Comparison of ENCODE assay signal across 8 cellular contexts in the genomic region with DNA sequence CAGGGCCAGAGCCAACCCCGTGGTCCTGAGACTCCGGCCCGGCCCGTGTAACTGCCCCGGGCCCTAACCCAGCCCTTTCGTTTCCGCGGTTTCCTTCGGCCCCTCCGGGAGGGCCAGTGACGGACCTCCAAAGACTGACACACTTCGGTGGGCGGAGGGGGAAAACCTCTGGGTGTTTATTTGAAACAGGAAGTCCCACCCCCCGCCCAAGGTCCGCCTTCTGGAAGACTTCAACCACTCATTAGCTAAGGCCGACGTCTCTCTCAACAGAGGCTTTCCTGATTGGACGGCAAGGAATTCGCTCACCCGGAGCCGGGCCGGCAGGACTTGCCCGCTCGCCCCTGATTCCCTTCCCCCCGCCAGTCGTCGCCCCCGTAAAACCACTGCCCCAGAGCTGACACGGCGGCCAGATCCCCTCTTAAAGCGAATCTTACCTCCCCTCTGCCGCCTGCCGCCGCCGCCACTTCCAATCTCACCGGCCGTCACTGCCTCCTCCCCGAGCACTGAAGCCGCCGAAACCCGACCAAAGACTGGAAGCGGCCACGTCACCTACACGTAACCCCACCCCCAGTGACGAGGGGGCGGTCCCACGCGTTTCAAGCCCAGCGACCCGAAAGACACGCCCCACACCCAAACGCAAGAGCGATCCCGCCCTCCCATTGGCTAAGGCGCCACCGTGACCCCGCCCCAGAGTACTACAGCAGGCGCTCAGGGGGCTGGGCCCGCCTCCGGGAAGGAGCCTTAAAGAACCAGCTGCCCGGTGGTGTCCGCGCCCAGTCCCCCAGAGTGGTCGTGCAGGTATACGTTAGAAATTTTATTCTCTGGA. TPM values are rescaled to one million over a fixed set of nuclear protein-coding genes. Genes with fewer than 3 reads are reported as not detected.
DNase-seq lines count a peak whose midpoint lies in the region; ATAC-seq and TF ChIP-seq lines count a peak whose summit lies in the region.

A gene with protein sequence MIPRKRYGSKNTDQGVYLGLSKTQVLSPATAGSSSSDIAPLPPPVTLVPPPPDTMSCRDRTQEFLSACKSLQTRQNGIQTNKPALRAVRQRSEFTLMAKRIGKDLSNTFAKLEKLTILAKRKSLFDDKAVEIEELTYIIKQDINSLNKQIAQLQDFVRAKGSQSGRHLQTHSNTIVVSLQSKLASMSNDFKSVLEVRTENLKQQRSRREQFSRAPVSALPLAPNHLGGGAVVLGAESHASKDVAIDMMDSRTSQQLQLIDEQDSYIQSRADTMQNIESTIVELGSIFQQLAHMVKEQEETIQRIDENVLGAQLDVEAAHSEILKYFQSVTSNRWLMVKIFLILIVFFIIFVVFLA (minus strand): TSS at position 532 of the 826 bp plus-strand sequence. CDS start 808 bp downstream, outside the sequence.

- CTCF ChIA-PET in activated B cell treated with CpG ODN at 0.5 μM for 24 hours (lab: Charles Lee) = interaction anchor here (0.7 to 2.0 kb wide), 3 partner anchors 10 to 45 kb away, joined by 3 to 11 read pairs (median 6); a partner anchor contains a TSS

- H3K27me3 Mint-ChIP-seq in activated B cell treated with CpG ODN at 0.5 μM for 24 hours = no peaks in the 10 kb centered on the region

- H3K27ac Mint-ChIP-seq in activated B cell treated with CpG ODN at 0.5 μM for 24 hours = peak within 1 kb of the TSS; percentile 100

- H3K4me3 Mint-ChIP-seq in activated B cell treated with CpG ODN at 0.5 μM for 24 hours = peak within 1 kb of the TSS; percentile 100

- no peak for TF ChIP-seq CTCF in activated B cell treated with CpG ODN at 0.5 μM for 24 hours (IDR thresholded peaks at IDR 0.05)

- peak; percentile 98 for DNase-seq in AG08395 (ENCODE audit: low spot score)
- peak; percentile 98 for DNase-seq in NCI-H345 (lab: John Stamatoyannopoulos, UW)
- peak; percentile 98 for DNase-seq in activated B cell treated with CpG ODN at 0.5 μM for 24 hours
- DNase-seq in caudate nucleus (lab: John Stamatoyannopoulos, UW) = peak; percentile 88 to 100 (median 99)
- DNase-seq in iPS-NIHi7 (ENCODE audit: extremely low spot score) = peak; percentile 95
- DNase-seq in smooth muscle cell of the brain vasculature (ENCODE audit: low read depth, low spot score) = peak; percentile 99

- H3K36me3 Mint-ChIP-seq in activated B cell treated with CpG ODN at 0.5 μM for 24 hours (ENCODE audit: low read depth) = peaks cover 68% of the 10 kb centered on the region

- intact Hi-C loops in activated B cell treated with CpG ODN at 0.5 μM for 24 hours (cut with micrococcal nuclease) = loop anchor here (1.0 to 5.0 kb wide), 8 partner anchors 8 to 259 kb away; a partner anchor contains a TSS

- TF ChIP-seq POLR2A in GM18951 (IDR thresholded peaks at IDR 0.05; ENCODE audit: extremely low read depth, insufficient read depth, insufficient read length) = peak; percentile 74

- ATAC-seq in HG03196 (IDR thresholded peaks at IDR 0.05; ENCODE audit: unreplicated experiment) (peak; percentile 75), activated B cell treated with CpG ODN at 0.5 μM for 24 hours (ENCODE audit: low read depth) (peak; percentile 91)

- peak within 1 kb of the TSS; percentile 99 for H3K27ac ChIP-seq in caudate nucleus (ENCODE audit: low read depth, low read length)

- peaks cover 47% of the 10 kb centered on the region for H3K4me1 Mint-ChIP-seq in activated B cell treated with CpG ODN at 0.5 μM for 24 hours

- in situ Hi-C loops in GM18951 (cut with MboI; ENCODE audit: low sequenced_read_pairs, unreplicated experiment) = no loop called here

- POLR2A ChIA-PET in activated B cell treated with CpG ODN at 0.5 μM for 24 hours (lab: Charles Lee) = interaction anchor here (0.5 to 3.4 kb wide), 52 partner anchors 9 to 1486 kb away, joined by 3 to 262 read pairs (median 5); a partner anchor contains a TSS

- no peaks in the 10 kb centered on the region for H3K9me3 Mint-ChIP-seq in activated B cell treated with CpG ODN at 0.5 μM for 24 hours

RNA-seq across cellular contexts. Expression of the gene that starts here (rescaled TPM):
- 58.4 and 71.5 TPM in 2 replicates for total RNA-seq in activated B cell treated with CpG ODN at 0.5 μM for 24 hours

Comparison
In these comparisons a context has a peak if more than half of its experiments do, and no peak if none do; other contexts are left out.
1. Peak in every context shown above with its lines: DNase-seq, ATAC-seq and H3K27ac ChIP-seq.